8 cellular contexts compared by ENCODE assay signal in the genomic region with DNA sequence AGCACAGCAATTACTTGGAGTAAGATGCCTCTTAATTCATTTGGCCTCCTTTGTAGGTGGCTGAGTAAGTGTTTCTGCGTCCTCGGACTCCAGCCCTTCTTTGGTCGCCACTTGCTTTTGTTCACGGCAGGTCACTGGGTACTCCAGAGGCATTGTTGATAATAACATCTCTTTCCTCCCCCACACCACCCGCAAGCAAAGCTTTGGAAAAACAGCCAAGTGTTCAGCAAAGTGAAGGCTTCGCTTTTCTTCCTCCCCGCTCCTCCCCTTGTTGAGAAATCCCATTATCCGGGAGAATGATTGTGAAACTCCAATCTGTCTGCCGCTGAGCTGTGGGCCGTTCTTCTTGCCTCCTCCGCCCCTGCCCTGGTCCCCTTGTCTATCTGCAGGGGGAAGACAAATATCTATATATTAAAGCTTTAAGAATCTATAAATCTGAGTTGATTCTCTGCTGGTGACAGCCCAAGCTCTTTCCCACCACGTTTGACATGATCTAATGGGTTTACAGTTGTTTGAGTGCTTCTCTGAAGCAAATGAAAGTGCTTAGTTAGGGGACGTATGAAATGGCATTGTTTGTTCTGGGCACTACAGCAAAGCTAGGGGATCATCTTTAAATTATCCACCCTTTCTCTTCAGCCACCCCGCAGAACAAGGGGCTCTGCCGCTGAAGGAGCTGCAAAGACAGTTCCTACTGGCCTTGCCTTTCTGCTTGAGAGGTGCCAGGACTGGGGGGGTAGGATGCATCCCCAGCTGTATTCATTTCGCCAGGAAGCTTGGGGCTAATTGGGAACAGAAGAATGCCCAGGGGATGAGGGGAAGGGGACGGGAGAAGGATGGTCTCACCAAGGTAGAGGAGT.
DNase-seq lines count a peak whose midpoint lies in the region; ATAC-seq and TF ChIP-seq lines count a peak whose summit lies in the region.

No MANE protein-coding gene starts in this region.

- peak overlapping the region; percentile 65 for H3K27ac ChIP-seq in psoas muscle

- intact Hi-C loops in psoas muscle (cut with DNase I), result loop anchor here in 1 of 2 donors (10.0 kb wide), 1 partner anchor 293 kb away; no protein-coding TSS in a partner anchor
- intact Hi-C loops in natural killer cell (cut with micrococcal nuclease), result no loop called here

- TF ChIP-seq CTCF in fibroblast of the aortic adventitia (IDR thresholded peaks at IDR 0.05; ENCODE audit: insufficient read depth, low read length) (no peak), psoas muscle (IDR thresholded peaks at IDR 0.05) (no peak), natural killer cell (IDR thresholded peaks at IDR 0.05) (no peak)

- DNase-seq in H7 (peak; percentile 66), NCI-H82 treated with DMSO at 0.1 percent for 48 hours (lab: John Stamatoyannopoulos, UW; ENCODE audit: unreplicated experiment) (peak; percentile 93), fibroblast of the aortic adventitia (ENCODE audit: low read depth) (peak; percentile 74), psoas muscle (peak; percentile 40 to 70), natural killer cell (no peak), NCI-H146 treated with DMSO at 0.1 percent for 48 hours (lab: John Stamatoyannopoulos, UW; ENCODE audit: unreplicated experiment) (no peak)

- H3K4me1 Mint-ChIP-seq in natural killer cell, result peaks cover 0 to 6% of the 10 kb centered on the region in 2 donors

- H3K36me3 Mint-ChIP-seq in natural killer cell, result no peaks in the 10 kb centered on the region

- H3K9me3 Mint-ChIP-seq in natural killer cell, result no peaks in the 10 kb centered on the region

- H3K27me3 ChIP-seq in H7 (ENCODE audit: control insufficient read depth, insufficient read depth, low read length), result no peaks in the 10 kb centered on the region
- no peaks in the 10 kb centered on the region for H3K27me3 ChIP-seq in psoas muscle (ENCODE audit: insufficient read depth in 3 of 3, low read length in 2 of 3)

- H3K36me3 ChIP-seq in H7 (replicated peaks; ENCODE audit: control insufficient read depth, insufficient read depth, low read length) (no peaks in the 10 kb centered on the region), psoas muscle (ENCODE audit: insufficient read depth in 1 of 2, low read depth in 1 of 2) (no peaks in the 10 kb centered on the region)

- no peaks in the 10 kb centered on the region for H3K27me3 Mint-ChIP-seq in natural killer cell (ENCODE audit: low read depth in 2 of 2)

- H3K9me3 ChIP-seq in psoas muscle, result no peaks in the 10 kb centered on the region

- WGBS in psoas muscle, 3 donors, result 37 to 61% (median 45%) methylated on average over 17 of the region's 17 CpGs

- ATAC-seq in psoas muscle (peak; percentile 27 to 81 (median 73)), natural killer cell (no peak), GM19035 (IDR thresholded peaks at IDR 0.05; ENCODE audit: unreplicated experiment) (no peak), HG03354 (IDR thresholded peaks at IDR 0.05; ENCODE audit: poor library complexity, severe bottlenecking, unreplicated experiment) (no peak)

- H3K4me1 ChIP-seq in psoas muscle, result peaks cover 42% of the 10 kb centered on the region

- H3K27ac Mint-ChIP-seq in natural killer cell, result no peak overlapping the region

- no peak overlapping the region for H3K4me3 Mint-ChIP-seq in natural killer cell

- H3K4me3 ChIP-seq in H7 (ENCODE audit: insufficient read depth, low read depth, low read length) (no peak overlapping the region), fibroblast of the aortic adventitia (ENCODE audit: low read depth, low read length) (peak overlapping the region; percentile 26), psoas muscle (peak overlapping the region; percentile 46)

Comparison
In these comparisons a context has a peak if more than half of its experiments do, and no peak if none do; other contexts are left out.
1. DNase-seq: peak in H7 (single experiment), NCI-H82 treated with DMSO at 0.1 percent for 48 hours (single experiment), fibroblast of the aortic adventitia (single experiment) and psoas muscle (2 of 2); none in natural killer cell (single experiment) and NCI-H146 treated with DMSO at 0.1 percent for 48 hours (single experiment).
2. ATAC-seq: peak in psoas muscle (4 of 4); none in natural killer cell (0 of 3), GM19035 (single experiment) and HG03354 (single experiment).